In genomic region chr11:111331711-111332479, GRCh38 we compare ENCODE assay signal across 14 cellular contexts. TPM values are rescaled to one million over a fixed set of nuclear protein-coding genes. Genes with fewer than 3 reads are reported as not detected.
DNase-seq lines count a peak whose midpoint lies in the region; ATAC-seq, FAIRE-seq and TF ChIP-seq lines count a peak whose summit lies in the region.
"Had no signal": no experiment of that assay in that cellular context is flagged by ENCODE, and none has a peak within 500 bp of the region (broad histone marks: within the 10 kb centered on the region; RNA-seq: fewer than 3 reads in every experiment).

No MANE protein-coding gene starts in this region.

- CTCF ChIA-PET in activated CD4-positive, alpha-beta memory T cell treated with anti-CD3 and anti-CD28 coated beads for 36 hours (lab: Charles Lee), result interaction anchor here (0.8 kb wide), 1 partner anchor 91 kb away, joined by 3 read pairs; no protein-coding TSS in a partner anchor
- CTCF ChIA-PET in HepG2 (lab: Yijun Ruan, JAX; ENCODE audit: low intra/inter-chr PET ratio, low total read pairs), result no interaction called here

- H3K4me1 Mint-ChIP-seq in activated CD4-positive, alpha-beta memory T cell treated with anti-CD3 and anti-CD28 coated beads for 36 hours (ENCODE audit: low read depth), result no peaks in the 10 kb centered on the region

- in situ Hi-C loops in HepG2 (cut with HindIII; ENCODE audit: extremely low pct_ligation_motif_present, low pct_unique_long_range_greater_than_20kb), result no loop called here

- DNase-seq in GM03348 (ENCODE audit: low spot score), result peak; percentile 50
- DNase-seq in NCI-H69 (lab: John Stamatoyannopoulos, UW), result peak; percentile 97
- peak; percentile 45 for DNase-seq in dedifferentiated amniotic fluid mesenchymal stem cell (ENCODE audit: extremely low spot score)
- no peak for DNase-seq in trophoblast cell
- DNase-seq in occipital lobe (lab: John Stamatoyannopoulos, UW), result no peak
- DNase-seq in activated CD4-positive, alpha-beta memory T cell treated with anti-CD3 and anti-CD28 coated beads for 36 hours, result no peak
- no peak for DNase-seq in HepG2 (ENCODE audit: low spot score)
- no peak for DNase-seq in tibial nerve (ENCODE audit: low spot score in 2 of 2)
- DNase-seq: activated T-cell treated with anti-CD3 and anti-CD28 coated beads, Interleukin-2, amount 50 U/mL, for 4 hours; NCI-H526; RPMI8226; stimulated activated CD4-positive, alpha-beta T cell treated with anti-CD3 and anti-CD28 coated beads, Interleukin-2, amount 100 ng/mL, for 24 hours had no signal

- no peak for TF ChIP-seq RAD21 in HepG2 (CRISPR knock-in tag; IDR thresholded peaks at IDR 0.05)

- no peak overlapping the region for H3K18ac ChIP-seq in trophoblast cell (ENCODE audit: low read length)

- H2AFZ ChIP-seq in trophoblast cell (ENCODE audit: insufficient read depth, low read length, poor library complexity) (no peak overlapping the region), HepG2 (ENCODE audit: low read length) (no peak overlapping the region)

- no peaks in the 10 kb centered on the region for H3K27me3 ChIP-seq in trophoblast cell (ENCODE audit: insufficient read depth, low read length)
- no peaks in the 10 kb centered on the region for H3K27me3 ChIP-seq in HepG2 (ENCODE audit: control insufficient read depth in 1 of 2, insufficient read depth in 2 of 2, low read length in 2 of 2)
- H3K27me3 ChIP-seq in tibial nerve, result no peaks in the 10 kb centered on the region
- H3K27me3 ChIP-seq: BLaER1 treated with 17β-estradiol and CSF1 and Interleukin-3, amounts not matched to agents 10 nM and 100 nM had no signal

- H3K27ac ChIP-seq in trophoblast cell (ENCODE audit: low read depth, low read length) (no peak overlapping the region), HepG2 (ENCODE audit: extremely low read length, insufficient read depth, low read length) (no peak overlapping the region), tibial nerve (no peak overlapping the region)
- H3K27ac ChIP-seq: BLaER1 treated with 17β-estradiol and CSF1 and Interleukin-3, amounts not matched to agents 10 nM and 100 nM had no signal

- no peak overlapping the region for H3K27ac Mint-ChIP-seq in activated CD4-positive, alpha-beta memory T cell treated with anti-CD3 and anti-CD28 coated beads for 36 hours
- H3K27ac Mint-ChIP-seq: T-helper 1 cell treated with Interleukin-12 subunit alpha and Interleukin-12 subunit beta and Interleukin-4 antibody, amounts not matched to agents 30 μg/mL and 1 μg/mL, for 36 hours had no signal

- H3K36me3 ChIP-seq in trophoblast cell (ENCODE audit: control insufficient read depth in 1 of 2, insufficient read depth in 2 of 2, low read length in 2 of 2), result no peaks in the 10 kb centered on the region
- H3K36me3 ChIP-seq in HepG2 (replicated peaks in 1 of 2; ENCODE audit: control insufficient read depth in 1 of 2, insufficient read depth in 2 of 2, low read length in 2 of 2), result no peaks in the 10 kb centered on the region
- no peaks in the 10 kb centered on the region for H3K36me3 ChIP-seq in tibial nerve

- H3K4ac ChIP-seq in trophoblast cell (ENCODE audit: low read depth, low read length), result no peak overlapping the region

- H3K14ac ChIP-seq in trophoblast cell (ENCODE audit: low read length), result peak overlapping the region; percentile 8

- peak overlapping the region; percentile 45 for H2BK120ac ChIP-seq in trophoblast cell (ENCODE audit: insufficient read depth, low read length, poor library complexity)

- H3K4me2 ChIP-seq in trophoblast cell (ENCODE audit: low read length), result no peak overlapping the region
- H3K4me2 ChIP-seq in HepG2 (ENCODE audit: low read depth, low read length), result no peak overlapping the region
- H3K4me2 ChIP-seq: BLaER1 treated with 17β-estradiol and CSF1 and Interleukin-3, amounts not matched to agents 10 nM and 100 nM had no signal

- peak overlapping the region; percentile 42 for H2BK12ac ChIP-seq in trophoblast cell (ENCODE audit: low read length)

- no peaks in the 10 kb centered on the region for H4K20me1 ChIP-seq in HepG2 (ENCODE audit: insufficient read depth, low read length)
- H4K20me1 ChIP-seq: BLaER1 treated with 17β-estradiol and CSF1 and Interleukin-3, amounts not matched to agents 10 nM and 100 nM had no signal

- no peaks in the 10 kb centered on the region for H3K9me3 Mint-ChIP-seq in activated CD4-positive, alpha-beta memory T cell treated with anti-CD3 and anti-CD28 coated beads for 36 hours
- H3K9me3 Mint-ChIP-seq: activated T-cell treated with anti-CD3 and anti-CD28 coated beads, Interleukin-2, amount 50 U/mL, for 4 hours; T-helper 1 cell treated with Interleukin-12 subunit alpha and Interleukin-12 subunit beta and Interleukin-4 antibody, amounts not matched to agents 30 μg/mL and 1 μg/mL, for 36 hours had no signal

- FAIRE-seq in HepG2 (lab: Jason Lieb, UNC), result no peak

- TF ChIP-seq EP300 in HepG2 (IDR thresholded peaks at IDR 0.05; ENCODE audit: low read depth in 2 of 2, low read length in 2 of 2) (no peak), HepG2 (CRISPR knock-in tag; IDR thresholded peaks at IDR 0.05; ENCODE audit: borderline replicate concordance) (no peak), tibial nerve (IDR thresholded peaks at IDR 0.05) (no peak)

- no peak overlapping the region for H2AK5ac ChIP-seq in trophoblast cell (ENCODE audit: low read length)

- H3K79me2 ChIP-seq in trophoblast cell (ENCODE audit: control insufficient read depth, insufficient read depth, low read length, poor library complexity) (no peaks in the 10 kb centered on the region), HepG2 (ENCODE audit: insufficient read depth, low read length) (no peaks in the 10 kb centered on the region)

- TF ChIP-seq POLR2A in HepG2 (IDR thresholded peaks at IDR 0.05; ENCODE audit: insufficient read depth in 1 of 2, low read depth in 2 of 2, low read length in 2 of 2), result no peak
- TF ChIP-seq POLR2A in tibial nerve (IDR thresholded peaks at IDR 0.05), result no peak

- no peaks in the 10 kb centered on the region for H3K36me3 Mint-ChIP-seq in activated CD4-positive, alpha-beta memory T cell treated with anti-CD3 and anti-CD28 coated beads for 36 hours

- no TSS peak for BruUV-seq in HepG2 (replicated peaks; lab: Mats Ljungman, UMichigan)

- WGBS in trophoblast cell (ENCODE audit: extremely low coverage, insufficient coverage, insufficient read length), result no CpG with 5 or more reads among the region's 4 CpGs
- 94% methylated on average over 3 of the region's 4 CpGs for WGBS in HepG2 (ENCODE audit: low lambda C conversion rate)
- 80 to 81% methylated on average over 4 of the region's 4 CpGs for WGBS in tibial nerve, 2 donors

- no peak overlapping the region for H3K23ac ChIP-seq in trophoblast cell (ENCODE audit: low read length)

- H2BK5ac ChIP-seq in trophoblast cell (ENCODE audit: low read depth, low read length, poor library complexity), result no peak overlapping the region

- H4K8ac ChIP-seq in trophoblast cell (ENCODE audit: low read depth, low read length), result no peak overlapping the region

- no peaks in the 10 kb centered on the region for H3K27me3 Mint-ChIP-seq in activated CD4-positive, alpha-beta memory T cell treated with anti-CD3 and anti-CD28 coated beads for 36 hours

- no peak for ATAC-seq in HepG2
- ATAC-seq: activated T-cell treated with anti-CD3 and anti-CD28 coated beads, Interleukin-2, amount 50 U/mL, for 4 hours had no signal

- intact Hi-C loops in activated CD4-positive, alpha-beta memory T cell treated with anti-CD3 and anti-CD28 coated beads for 36 hours (cut with micrococcal nuclease), result no loop called here
- intact Hi-C loops in HepG2 (cut with micrococcal nuclease; ENCODE audit: unreplicated experiment), result loop anchor here (2.0 kb wide), 1 partner anchor 23 kb away; no protein-coding TSS in a partner anchor

- H3K4me1 ChIP-seq in trophoblast cell (ENCODE audit: control insufficient read depth in 1 of 2, insufficient read depth in 2 of 2, low read length in 2 of 2) (peaks cover 27 to 37% of the 10 kb centered on the region in 2 experiments), HepG2 (ENCODE audit: insufficient read depth, low read length) (peaks cover 93% of the 10 kb centered on the region), tibial nerve (peaks cover 0 to 28% (median 3%) of the 10 kb centered on the region in 4 donors)

- H3K79me1 ChIP-seq in trophoblast cell (ENCODE audit: low read length), result peaks cover 20% of the 10 kb centered on the region

- POLR2A ChIA-PET in activated CD4-positive, alpha-beta memory T cell treated with anti-CD3 and anti-CD28 coated beads for 36 hours (lab: Charles Lee), result no interaction called here
- POLR2A ChIA-PET in HepG2 (lab: Yijun Ruan, JAX), result interaction anchor here (1.1 to 8.2 kb wide), 2 partner anchors 11 to 28 kb away, joined by 4 to 197 read pairs; no protein-coding TSS in a partner anchor

- no peak for TF ChIP-seq CTCF in HepG2 (CRISPR knock-in tag; IDR thresholded peaks at IDR 0.05)
- TF ChIP-seq CTCF in tibial nerve (IDR thresholded peaks at IDR 0.05), result no peak

- peaks cover 3% of the 10 kb centered on the region for H3K9me3 ChIP-seq in trophoblast cell (ENCODE audit: insufficient read depth, low read depth, low read length)
- no peaks in the 10 kb centered on the region for H3K9me3 ChIP-seq in HepG2 (ENCODE audit: low read length)
- no peaks in the 10 kb centered on the region for H3K9me3 ChIP-seq in tibial nerve
- H3K9me3 ChIP-seq: BLaER1 treated with 17β-estradiol and CSF1 and Interleukin-3, amounts not matched to agents 10 nM and 100 nM had no signal

- no peak overlapping the region for H4K12ac ChIP-seq in trophoblast cell (ENCODE audit: low read depth, low read length)

- H3K9ac ChIP-seq in trophoblast cell (ENCODE audit: low read length), result no peak overlapping the region
- no peak overlapping the region for H3K9ac ChIP-seq in HepG2 (ENCODE audit: insufficient read depth, low read depth, low read length)
- H3K9ac ChIP-seq: BLaER1 treated with 17β-estradiol and CSF1 and Interleukin-3, amounts not matched to agents 10 nM and 100 nM had no signal

- H3K4me3 ChIP-seq in trophoblast cell (ENCODE audit: low read depth, low read length) (no peak overlapping the region), HepG2 (replicated peaks in 1 of 3; ENCODE audit: insufficient read depth in 1 of 3, low read depth in 2 of 3, low read length in 3 of 3) (no peak overlapping the region), tibial nerve (no peak overlapping the region)
- H3K4me3 ChIP-seq: BLaER1 treated with 17β-estradiol and CSF1 and Interleukin-3, amounts not matched to agents 10 nM and 100 nM had no signal

- H4K91ac ChIP-seq in trophoblast cell (ENCODE audit: low read depth, low read length), result no peak overlapping the region

- H3K4me3 Mint-ChIP-seq in activated CD4-positive, alpha-beta memory T cell treated with anti-CD3 and anti-CD28 coated beads for 36 hours, result no peak overlapping the region
- H3K4me3 Mint-ChIP-seq: activated T-cell treated with anti-CD3 and anti-CD28 coated beads, Interleukin-2, amount 50 U/mL, for 4 hours; T-helper 1 cell treated with Interleukin-12 subunit alpha and Interleukin-12 subunit beta and Interleukin-4 antibody, amounts not matched to agents 30 μg/mL and 1 μg/mL, for 36 hours had no signal

RNA-seq across cellular contexts. Expression of gene POU2AF3, which starts 33.5 kb away (rescaled TPM):
- polyA plus RNA-seq in trophoblast cell (2013), result 2.4 and 3.4 TPM in 2 replicates
- total RNA-seq in occipital lobe, result 0.47 TPM
- total RNA-seq in activated CD4-positive, alpha-beta memory T cell treated with anti-CD3 and anti-CD28 coated beads for 36 hours, result not detected
- 4.9 and 7.8 TPM in 2 replicates for total RNA-seq in HepG2 (2016; rRNA removed; fragmentation: Illumina TruSeq; extraction: Trizol)
- total RNA-seq in HepG2 (2016; cell fraction: cytosol; rRNA removed; fragmentation: Illumina TruSeq; extraction: Trizol; ENCODE audit: low read depth), result 2.0 and 2.8 TPM in 2 replicates
- 5.5 and 7.3 TPM in 2 replicates for total RNA-seq in HepG2 (2016; cell fraction: insoluble cytoplasmic fraction; rRNA removed; fragmentation: Illumina TruSeq; extraction: Trizol)
- total RNA-seq in HepG2 (2016; cell fraction: membrane; rRNA removed; fragmentation: Illumina TruSeq; extraction: Trizol), result 3.5 and 4.6 TPM in 2 replicates
- total RNA-seq in HepG2 (2016; cell fraction: nucleus; rRNA removed; fragmentation: Illumina TruSeq; extraction: Trizol), result 10.6 and 11.1 TPM in 2 replicates
- polyA plus RNA-seq in HepG2 (2011; rRNA removed), result 70.7 and 71.2 TPM in 2 replicates
- polyA plus RNA-seq in HepG2 (2011; cell fraction: cytosol; rRNA removed), result 32.5 and 33.6 TPM in 2 replicates
- 175 and 193 TPM in 2 replicates for polyA plus RNA-seq in HepG2 (2011; cell fraction: nucleus; rRNA removed)
- polyA plus RNA-seq in HepG2 (2012), result 26.6 and 28.4 TPM in 2 replicates
- polyA plus RNA-seq in HepG2 (2016; cell fraction: cytosol; fragmentation: Illumina TruSeq; extraction: Trizol; ENCODE audit: low read depth), result 4.2 and 5.4 TPM in 2 replicates
- 13.1 and 13.8 TPM in 2 replicates for polyA plus RNA-seq in HepG2 (2016; cell fraction: insoluble cytoplasmic fraction; fragmentation: Illumina TruSeq; extraction: Trizol; ENCODE audit: low read depth)
- polyA plus RNA-seq in HepG2 (2016; cell fraction: membrane; fragmentation: Illumina TruSeq; extraction: Trizol; ENCODE audit: low read depth), result 6.0 and 7.4 TPM in 2 replicates
- 47.2 and 50.2 TPM in 2 replicates for polyA plus RNA-seq in HepG2 (2016; cell fraction: nucleus; fragmentation: Illumina TruSeq; extraction: Trizol; ENCODE audit: insufficient read depth, low read depth)
- 20.8 TPM in 1 of 2 replicates, not detected in the other for polyA minus RNA-seq in HepG2 (2011; rRNA and poly(A)+ RNA removed; ENCODE audit: low replicate concordance)
- 5.8 and 9.0 TPM in 2 replicates for polyA minus RNA-seq in HepG2 (2011; cell fraction: cytosol; rRNA and poly(A)+ RNA removed)
- polyA minus RNA-seq in HepG2 (2011; cell fraction: nucleus; rRNA and poly(A)+ RNA removed), result 18.3 and 18.5 TPM in 2 replicates
- 1 to 10 TPM in 3 of 4 donors, under 1 TPM in 1; 0.87 to 4.4 (median 2.3) TPM for total RNA-seq in tibial nerve
- total RNA-seq: activated T-cell treated with anti-CD3 and anti-CD28 coated beads, Interleukin-2, amount 50 U/mL, for 4 hours had no signal

RNA-seq across cellular contexts. Expression of gene POU2AF1, which starts 47.2 kb away (rescaled TPM):
- 0.08 TPM in 1 of 2 replicates, not detected in the other for polyA plus RNA-seq in trophoblast cell (2013)
- total RNA-seq in occipital lobe (not detected), HepG2 (2016; rRNA removed; fragmentation: Illumina TruSeq; extraction: Trizol) (1.8 and 1.9 TPM in 2 replicates), tibial nerve (under 1 TPM in 1 of 4 donors, not detected in 3; 0.87 TPM)
- total RNA-seq in activated CD4-positive, alpha-beta memory T cell treated with anti-CD3 and anti-CD28 coated beads for 36 hours, result 10 to 100 TPM; 26.9 to 28.3 TPM
- total RNA-seq in HepG2 (2016; cell fraction: cytosol; rRNA removed; fragmentation: Illumina TruSeq; extraction: Trizol; ENCODE audit: low read depth), result 0.40 and 0.53 TPM in 2 replicates
- 1.0 and 1.1 TPM in 2 replicates for total RNA-seq in HepG2 (2016; cell fraction: insoluble cytoplasmic fraction; rRNA removed; fragmentation: Illumina TruSeq; extraction: Trizol)
- total RNA-seq in HepG2 (2016; cell fraction: membrane; rRNA removed; fragmentation: Illumina TruSeq; extraction: Trizol), result 0.65 and 2.2 TPM in 2 replicates
- 0.81 and 1.8 TPM in 2 replicates for total RNA-seq in HepG2 (2016; cell fraction: nucleus; rRNA removed; fragmentation: Illumina TruSeq; extraction: Trizol)
- polyA plus RNA-seq in HepG2 (2011; rRNA removed), result 3.6 and 5.3 TPM in 2 replicates
- 3.0 and 3.2 TPM in 2 replicates for polyA plus RNA-seq in HepG2 (2011; cell fraction: cytosol; rRNA removed)
- polyA plus RNA-seq in HepG2 (2011; cell fraction: nucleus; rRNA removed), result 8.2 and 10.5 TPM in 2 replicates
- 4.9 and 6.1 TPM in 2 replicates for polyA plus RNA-seq in HepG2 (2012)
- polyA plus RNA-seq in HepG2 (2016; cell fraction: cytosol; fragmentation: Illumina TruSeq; extraction: Trizol; ENCODE audit: low read depth), result 0.52 and 0.81 TPM in 2 replicates
- 2.3 and 2.6 TPM in 2 replicates for polyA plus RNA-seq in HepG2 (2016; cell fraction: insoluble cytoplasmic fraction; fragmentation: Illumina TruSeq; extraction: Trizol; ENCODE audit: low read depth)
- 1.4 TPM in 2 replicates for polyA plus RNA-seq in HepG2 (2016; cell fraction: membrane; fragmentation: Illumina TruSeq; extraction: Trizol; ENCODE audit: low read depth)
- 3.4 and 4.0 TPM in 2 replicates for polyA plus RNA-seq in HepG2 (2016; cell fraction: nucleus; fragmentation: Illumina TruSeq; extraction: Trizol; ENCODE audit: insufficient read depth, low read depth)
- polyA minus RNA-seq in HepG2 (2011; rRNA and poly(A)+ RNA removed; ENCODE audit: low replicate concordance), result 0.28 and 3.3 TPM in 2 replicates
- polyA minus RNA-seq in HepG2 (2011; cell fraction: cytosol; rRNA and poly(A)+ RNA removed), result 3.1 and 3.6 TPM in 2 replicates
- polyA minus RNA-seq in HepG2 (2011; cell fraction: nucleus; rRNA and poly(A)+ RNA removed), result 4.1 and 5.3 TPM in 2 replicates

Comparison
In these comparisons a context has a peak if more than half of its experiments do, and no peak if none do; other contexts are left out.
1. DNase-seq: peak in GM03348 (single experiment), NCI-H69 (single experiment) and dedifferentiated amniotic fluid mesenchymal stem cell (single experiment); none in trophoblast cell (0 of 2), occipital lobe (single experiment), activated CD4-positive, alpha-beta memory T cell treated with anti-CD3 and anti-CD28 coated beads for 36 hours (single experiment), HepG2 (single experiment) and tibial nerve (0 of 2).